In genomic region chr1:67684526-67685066, GRCh38 we compare ENCODE assay signal across 7 cellular contexts. TPM values are rescaled to one million over a fixed set of nuclear protein-coding genes. Genes with fewer than 3 reads are reported as not detected.
A peak's percentile ranks its signal among the peaks of the same experiment; 100 is the strongest.
DNase-seq lines count a peak whose midpoint lies in the region; TF ChIP-seq lines count a peak whose summit lies in the region.

No MANE protein-coding gene starts in this region.

- TF ChIP-seq POLR2A in spleen (IDR thresholded peaks at IDR 0.05): no peak

- H3K4me1 ChIP-seq in hepatocyte (ENCODE audit: insufficient read depth): peaks cover 15% of the 10 kb centered on the region
- peaks cover 7 to 59% (median 42%) of the 10 kb centered on the region in 6 donors for H3K4me1 ChIP-seq in spleen

- peaks cover 22% of the 10 kb centered on the region for H3K36me3 Mint-ChIP-seq in activated CD4-positive, alpha-beta memory T cell treated with anti-CD3 and anti-CD28 coated beads for 36 hours

- CTCF ChIA-PET in activated CD4-positive, alpha-beta memory T cell treated with anti-CD3 and anti-CD28 coated beads for 36 hours (lab: Charles Lee): interaction anchor here (1.1 to 7.3 kb wide), 7 partner anchors 16 to 150 kb away, joined by 3 to 41 read pairs (median 6); no protein-coding TSS in a partner anchor

- no peaks in the 10 kb centered on the region for H3K9me2 ChIP-seq in hepatocyte (replicated peaks; ENCODE audit: insufficient read depth)

- TF ChIP-seq CTCF in hepatocyte (IDR thresholded peaks at IDR 0.05; ENCODE audit: poor library complexity) (no peak), spleen (IDR thresholded peaks at IDR 0.05 in 8 of 11, conservative IDR thresholded peaks at IDR 0.05 in 3 of 11) (no peak), GM13977 (IDR thresholded peaks at IDR 0.05; ENCODE audit: extremely low read depth, insufficient read depth, missing control alignments) (no peak)

- H3K4me2 ChIP-seq in hepatocyte: peak overlapping the region; percentile 71

- DNase-seq in HT-29 (ENCODE audit: low spot score) (peak; percentile 34), hepatocyte (ENCODE audit: low spot score) (no peak), spleen (no peak), GM13977 (ENCODE audit: low spot score) (no peak), NCI-H1436 treated with DMSO at 0.1 percent for 48 hours (lab: John Stamatoyannopoulos, UW) (no peak), NCI-H82 (lab: John Stamatoyannopoulos, UW) (no peak)
- DNase-seq in activated CD4-positive, alpha-beta memory T cell treated with anti-CD3 and anti-CD28 coated beads for 36 hours: no peak

- no peaks in the 10 kb centered on the region for H3K36me3 ChIP-seq in hepatocyte (replicated peaks; ENCODE audit: insufficient read depth, low read depth)
- H3K36me3 ChIP-seq in spleen: peaks cover 0 to 26% (median 9%) of the 10 kb centered on the region in 6 donors

- POLR2A ChIA-PET in activated CD4-positive, alpha-beta memory T cell treated with anti-CD3 and anti-CD28 coated beads for 36 hours (lab: Charles Lee): interaction anchor here (0.8 to 3.6 kb wide), 15 partner anchors 11 to 760 kb away, joined by 3 to 32 read pairs (median 4); partner anchors contain the start of genes DNAI4, MIER1 and SERBP1

- H3K4me1 Mint-ChIP-seq in activated CD4-positive, alpha-beta memory T cell treated with anti-CD3 and anti-CD28 coated beads for 36 hours (ENCODE audit: low read depth): peaks cover 47% of the 10 kb centered on the region

- in situ Hi-C loops in GM13977 (cut with MboI; ENCODE audit: low pct_unique_long_range_greater_than_20kb, low sequenced_read_pairs, unreplicated experiment): loop anchor here (5.0 kb wide), 1 partner anchor 68 kb away; no protein-coding TSS in a partner anchor

- no peaks in the 10 kb centered on the region for H3K27me3 Mint-ChIP-seq in activated CD4-positive, alpha-beta memory T cell treated with anti-CD3 and anti-CD28 coated beads for 36 hours

- H3K27ac Mint-ChIP-seq in activated CD4-positive, alpha-beta memory T cell treated with anti-CD3 and anti-CD28 coated beads for 36 hours: peak overlapping the region; percentile 96

- H3K27me3 ChIP-seq in hepatocyte (no peaks in the 10 kb centered on the region), spleen (replicated peaks in 1 of 7) (no peaks in the 10 kb centered on the region)

- no peaks in the 10 kb centered on the region for H3K9me3 ChIP-seq in hepatocyte (ENCODE audit: low read depth)
- H3K9me3 ChIP-seq in spleen: no peaks in the 10 kb centered on the region

- peak overlapping the region; percentile 10 for H3K4me3 ChIP-seq in hepatocyte
- H3K4me3 ChIP-seq in spleen: peak overlapping the region in 7 of 8 donors; percentile 76 to 97 (median 94)

- H3K9me3 Mint-ChIP-seq in activated CD4-positive, alpha-beta memory T cell treated with anti-CD3 and anti-CD28 coated beads for 36 hours: no peaks in the 10 kb centered on the region

- peak overlapping the region; percentile 92 for H3K4me3 Mint-ChIP-seq in activated CD4-positive, alpha-beta memory T cell treated with anti-CD3 and anti-CD28 coated beads for 36 hours

- intact Hi-C loops in activated CD4-positive, alpha-beta memory T cell treated with anti-CD3 and anti-CD28 coated beads for 36 hours (cut with micrococcal nuclease): loop anchor here (1.0 to 10.0 kb wide), 13 partner anchors 16 to 1400 kb away; partner anchors contain the start of gene SERBP1
- intact Hi-C loops in spleen (cut with DNase I; ENCODE audit: low total_unique reads): loop anchor here (10.0 kb wide), 1 partner anchor 70 kb away; no protein-coding TSS in a partner anchor

- no peak overlapping the region for H2AFZ ChIP-seq in hepatocyte

- WGBS in hepatocyte (ENCODE audit: low lambda C conversion rate, missing lambda C conversion rate): 5% methylated on average over 17 of the region's 20 CpGs
- 1 to 2% (median 1%) methylated on average over 19 to 20 of the region's 20 CpGs for WGBS in spleen, 5 donors

- peak overlapping the region; percentile 72 for H3K27ac ChIP-seq in hepatocyte
- H3K27ac ChIP-seq in spleen: peak overlapping the region; percentile 6 to 97 (median 94)

- peaks cover 3% of the 10 kb centered on the region for H4K20me1 ChIP-seq in hepatocyte (ENCODE audit: insufficient read depth, poor library complexity, severe bottlenecking)

- peaks cover 12% of the 10 kb centered on the region for H3K79me2 ChIP-seq in hepatocyte

RNA-seq across cellular contexts. Expression of gene GADD45A, which starts 0.4 kb away (rescaled TPM):
- 121 and 129 TPM in 2 replicates for total RNA-seq in HT-29 (2014; rRNA removed; shearing (Covaris generic))
- total RNA-seq in activated CD4-positive, alpha-beta memory T cell treated with anti-CD3 and anti-CD28 coated beads for 36 hours: 10 to 100 TPM; 36.2 to 39.1 TPM
- 90.5 and 93.1 TPM in 2 replicates for total RNA-seq in hepatocyte
- polyA plus RNA-seq in hepatocyte: 175 and 178 TPM in 2 replicates
- total RNA-seq in spleen: 10 to 100 TPM; 19.7 to 63.7 (median 31.7) TPM
- 10 to 100 TPM; 17.5 to 19.9 (median 18.9) TPM for polyA plus RNA-seq in spleen
